Comparison of ENCODE assay signal across 1 cellular context in the genomic region with DNA sequence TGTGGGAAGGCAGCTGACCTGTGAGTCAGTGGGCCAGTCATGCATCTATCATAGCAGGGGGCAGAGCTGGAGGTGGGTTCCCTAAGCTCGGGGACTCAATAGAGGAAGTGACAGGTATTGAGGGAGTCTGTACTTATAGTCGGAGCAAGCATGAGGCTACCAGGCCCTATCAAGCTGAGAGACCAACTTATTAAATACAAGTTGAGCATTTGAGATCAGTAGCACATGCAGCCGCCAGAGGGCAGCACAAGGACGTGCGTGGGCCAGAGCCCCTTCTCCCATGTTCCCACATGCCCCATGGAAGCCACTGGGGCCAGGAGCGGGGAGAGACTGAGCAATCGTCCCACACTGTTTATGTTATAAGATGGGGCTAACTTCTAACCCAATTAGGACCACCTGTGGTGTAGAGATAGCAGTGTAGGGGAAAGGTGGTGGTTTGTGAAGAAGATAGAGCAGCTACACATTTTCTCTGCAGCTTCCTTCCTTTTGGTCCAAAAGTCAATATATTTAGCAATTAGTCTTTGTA.
TF ChIP-seq lines count a peak whose summit lies in the region.

No MANE protein-coding gene starts in this region.

TF ChIP-seq in GM23338, 12 proteins besides CTCF, POLR2A, EP300 and RAD21 (continued from another document):
- TF ChIP-seq, protein P1, sequence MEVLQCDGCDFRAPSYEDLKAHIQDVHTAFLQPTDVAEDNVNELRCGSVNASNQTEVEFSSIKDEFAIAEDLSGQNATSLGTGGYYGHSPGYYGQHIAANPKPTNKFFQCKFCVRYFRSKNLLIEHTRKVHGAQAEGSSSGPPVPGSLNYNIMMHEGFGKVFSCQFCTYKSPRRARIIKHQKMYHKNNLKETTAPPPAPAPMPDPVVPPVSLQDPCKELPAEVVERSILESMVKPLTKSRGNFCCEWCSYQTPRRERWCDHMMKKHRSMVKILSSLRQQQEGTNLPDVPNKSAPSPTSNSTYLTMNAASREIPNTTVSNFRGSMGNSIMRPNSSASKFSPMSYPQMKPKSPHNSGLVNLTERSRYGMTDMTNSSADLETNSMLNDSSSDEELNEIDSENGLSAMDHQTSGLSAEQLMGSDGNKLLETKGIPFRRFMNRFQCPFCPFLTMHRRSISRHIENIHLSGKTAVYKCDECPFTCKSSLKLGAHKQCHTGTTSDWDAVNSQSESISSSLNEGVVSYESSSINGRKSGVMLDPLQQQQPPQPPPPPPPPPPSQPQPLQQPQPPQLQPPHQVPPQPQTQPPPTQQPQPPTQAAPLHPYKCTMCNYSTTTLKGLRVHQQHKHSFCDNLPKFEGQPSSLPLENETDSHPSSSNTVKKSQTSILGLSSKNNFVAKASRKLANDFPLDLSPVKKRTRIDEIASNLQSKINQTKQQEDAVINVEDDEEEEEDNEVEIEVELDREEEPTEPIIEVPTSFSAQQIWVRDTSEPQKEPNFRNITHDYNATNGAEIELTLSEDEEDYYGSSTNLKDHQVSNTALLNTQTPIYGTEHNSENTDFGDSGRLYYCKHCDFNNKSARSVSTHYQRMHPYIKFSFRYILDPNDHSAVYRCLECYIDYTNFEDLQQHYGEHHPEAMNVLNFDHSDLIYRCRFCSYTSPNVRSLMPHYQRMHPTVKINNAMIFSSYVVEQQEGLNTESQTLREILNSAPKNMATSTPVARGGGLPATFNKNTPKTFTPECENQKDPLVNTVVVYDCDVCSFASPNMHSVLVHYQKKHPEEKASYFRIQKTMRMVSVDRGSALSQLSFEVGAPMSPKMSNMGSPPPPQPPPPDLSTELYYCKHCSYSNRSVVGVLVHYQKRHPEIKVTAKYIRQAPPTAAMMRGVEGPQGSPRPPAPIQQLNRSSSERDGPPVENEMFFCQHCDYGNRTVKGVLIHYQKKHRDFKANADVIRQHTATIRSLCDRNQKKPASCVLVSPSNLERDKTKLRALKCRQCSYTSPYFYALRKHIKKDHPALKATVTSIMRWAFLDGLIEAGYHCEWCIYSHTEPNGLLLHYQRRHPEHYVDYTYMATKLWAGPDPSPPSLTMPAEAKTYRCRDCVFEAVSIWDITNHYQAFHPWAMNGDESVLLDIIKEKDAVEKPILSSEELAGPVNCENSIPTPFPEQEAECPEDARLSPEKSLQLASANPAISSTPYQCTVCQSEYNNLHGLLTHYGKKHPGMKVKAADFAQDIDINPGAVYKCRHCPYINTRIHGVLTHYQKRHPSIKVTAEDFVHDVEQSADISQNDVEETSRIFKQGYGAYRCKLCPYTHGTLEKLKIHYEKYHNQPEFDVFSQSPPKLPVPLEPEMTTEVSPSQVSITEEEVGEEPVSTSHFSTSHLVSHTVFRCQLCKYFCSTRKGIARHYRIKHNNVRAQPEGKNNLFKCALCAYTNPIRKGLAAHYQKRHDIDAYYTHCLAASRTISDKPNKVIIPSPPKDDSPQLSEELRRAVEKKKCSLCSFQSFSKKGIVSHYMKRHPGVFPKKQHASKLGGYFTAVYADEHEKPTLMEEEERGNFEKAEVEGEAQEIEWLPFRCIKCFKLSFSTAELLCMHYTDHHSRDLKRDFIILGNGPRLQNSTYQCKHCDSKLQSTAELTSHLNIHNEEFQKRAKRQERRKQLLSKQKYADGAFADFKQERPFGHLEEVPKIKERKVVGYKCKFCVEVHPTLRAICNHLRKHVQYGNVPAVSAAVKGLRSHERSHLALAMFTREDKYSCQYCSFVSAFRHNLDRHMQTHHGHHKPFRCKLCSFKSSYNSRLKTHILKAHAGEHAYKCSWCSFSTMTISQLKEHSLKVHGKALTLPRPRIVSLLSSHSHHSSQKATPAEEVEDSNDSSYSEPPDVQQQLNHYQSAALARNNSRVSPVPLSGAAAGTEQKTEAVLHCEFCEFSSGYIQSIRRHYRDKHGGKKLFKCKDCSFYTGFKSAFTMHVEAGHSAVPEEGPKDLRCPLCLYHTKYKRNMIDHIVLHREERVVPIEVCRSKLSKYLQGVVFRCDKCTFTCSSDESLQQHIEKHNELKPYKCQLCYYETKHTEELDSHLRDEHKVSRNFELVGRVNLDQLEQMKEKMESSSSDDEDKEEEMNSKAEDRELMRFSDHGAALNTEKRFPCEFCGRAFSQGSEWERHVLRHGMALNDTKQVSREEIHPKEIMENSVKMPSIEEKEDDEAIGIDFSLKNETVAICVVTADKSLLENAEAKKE (CRISPR knock-in tag; IDR thresholded peaks at IDR 0.05), result no peak
- TF ChIP-seq NANOG (IDR thresholded peaks at IDR 0.05; ENCODE audit: borderline replicate concordance) (no peak), ZNF114 (CRISPR knock-in tag; IDR thresholded peaks at IDR 0.05) (no peak), EZH2phosphoT487 (IDR thresholded peaks at IDR 0.05; ENCODE audit: unreplicated experiment) (no peak), POLR2AphosphoS5 (IDR thresholded peaks at IDR 0.05; ENCODE audit: low read depth) (no peak)
